ENCODE assay signal across 29 cellular contexts in the genomic region with DNA sequence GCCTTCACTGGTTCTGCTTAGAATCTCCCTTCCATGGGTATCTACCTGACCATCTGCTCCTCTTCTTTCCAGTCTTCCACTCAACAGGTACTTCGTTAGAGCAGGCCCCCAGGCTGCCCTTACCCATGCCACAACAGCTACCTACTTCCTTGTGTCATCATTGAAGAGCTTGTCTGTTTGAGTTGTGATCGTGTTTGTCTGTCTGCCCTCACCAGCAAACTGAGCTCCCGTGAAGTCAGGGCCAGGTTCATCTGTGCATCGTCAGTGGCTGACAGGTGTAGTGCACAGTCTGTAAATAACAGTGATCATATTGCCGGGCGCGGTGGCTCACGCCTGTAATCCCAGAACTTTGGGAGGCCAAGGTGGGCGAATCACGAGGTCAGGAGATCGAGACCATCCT. TPM values are rescaled to one million over a fixed set of nuclear protein-coding genes. Genes with fewer than 3 reads are reported as not detected.
DNase-seq lines count a peak whose midpoint lies in the region; ATAC-seq and TF ChIP-seq lines count a peak whose summit lies in the region.
"Had no signal": no experiment of that assay in that cellular context is flagged by ENCODE, and none has a peak within 500 bp of the region (broad histone marks: within the 10 kb centered on the region; RNA-seq: fewer than 3 reads in every experiment).

No MANE protein-coding gene starts in this region.

- no peaks in the 10 kb centered on the region for H3K27me3 ChIP-seq in mammary epithelial cell (ENCODE audit: insufficient read depth, low read length)
- H3K27me3 ChIP-seq in psoas muscle (ENCODE audit: insufficient read depth in 3 of 3, low read length in 2 of 3): no peaks in the 10 kb centered on the region
- H3K27me3 ChIP-seq: ascending aorta, neutrophil, tibial artery had no signal

- BruUV-seq in MCF 10A (replicated peaks; lab: Mats Ljungman, UMichigan) (no TSS peak), mammary epithelial cell (replicated peaks; lab: Mats Ljungman, UMichigan) (no TSS peak)

- no peak overlapping the region for H2AFZ ChIP-seq in mammary epithelial cell (ENCODE audit: low read depth, low read length)

- DNase-seq in MCF 10A (ENCODE audit: unreplicated experiment) (no peak), mammary epithelial cell (no peak), NCI-H510A (lab: John Stamatoyannopoulos, UW) (peak; percentile 74), psoas muscle (no peak), HCEC 1CT (no peak), pons (ENCODE audit: low spot score) (no peak)
- no peak for DNase-seq in activated naive CD4-positive, alpha-beta T cell treated with anti-CD3 and anti-CD28 coated beads for 36 hours
- DNase-seq: activated CD4-positive, alpha-beta T cell treated with anti-CD3 and anti-CD28 coated beads, Interleukin-2, amount 50 U/mL, for 48 hours; DMS153; effector CD4-positive, alpha-beta T cell; KG1; mesendoderm; MM.1S; NCI-H1417; NCI-H2081 treated with DMSO at 0.1 percent for 48 hours; NCI-H345; stimulated activated CD4-positive, alpha-beta T cell treated with anti-CD3 and anti-CD28 coated beads, Interleukin-12 subunit alpha, Interleukin-12 subunit beta, amount 100 ng/mL, for 4 hours; stimulated activated CD4-positive, alpha-beta T cell treated with anti-CD3 and anti-CD28 coated beads, Interleukin-2, amount 100 ng/mL, for 48 hours; T-helper 2 cell; tibial artery had no signal

- in situ Hi-C loops in mammary epithelial cell (cut with MboI; ENCODE audit: low sequenced_read_pairs in 2 of 2): loop anchor here in 1 of 2 donors (25.0 kb wide), 1 partner anchor 332 kb away; no protein-coding TSS in a partner anchor

- no peak overlapping the region for H3K4me3 ChIP-seq in mammary epithelial cell (replicated peaks in 1 of 3; ENCODE audit: insufficient read depth in 1 of 3, low read depth in 2 of 3, low read length in 3 of 3)
- no peak overlapping the region for H3K4me3 ChIP-seq in psoas muscle
- H3K4me3 ChIP-seq: ascending aorta, tibial artery had no signal

- H3K27ac Mint-ChIP-seq in MCF 10A (ENCODE audit: low read depth, unreplicated experiment): peak overlapping the region; percentile 37
- H3K27ac Mint-ChIP-seq in activated T-helper 17 cell treated with anti-CD3 and anti-CD28 coated beads, Interleukin-2, amount 50 U/mL, for 72 hours: peak overlapping the region; percentile 38
- H3K27ac Mint-ChIP-seq in activated naive CD4-positive, alpha-beta T cell treated with anti-CD3 and anti-CD28 coated beads for 36 hours: no peak overlapping the region
- H3K27ac Mint-ChIP-seq: activated naive CD8-positive, alpha-beta T cell; B cell had no signal

- no peaks in the 10 kb centered on the region for H3K9me3 Mint-ChIP-seq in MCF 10A (ENCODE audit: unreplicated experiment)
- H3K9me3 Mint-ChIP-seq in activated T-helper 17 cell treated with anti-CD3 and anti-CD28 coated beads, Interleukin-2, amount 50 U/mL, for 72 hours: no peaks in the 10 kb centered on the region
- no peaks in the 10 kb centered on the region for H3K9me3 Mint-ChIP-seq in activated naive CD4-positive, alpha-beta T cell treated with anti-CD3 and anti-CD28 coated beads for 36 hours

- dilution Hi-C loops in mammary epithelial cell (cut with HindIII; ENCODE audit: low sequenced_read_pairs): no loop called here

- WGBS in mammary epithelial cell (ENCODE audit: low coverage, missing lambda C conversion rate): 98% methylated on average over 11 of the region's 11 CpGs
- WGBS in psoas muscle, 3 donors: 44 to 59% (median 46%) methylated on average over 11 of the region's 11 CpGs

- no peak for ATAC-seq in activated T-helper 17 cell treated with anti-CD3 and anti-CD28 coated beads, Interleukin-2, amount 50 U/mL, for 72 hours (replicated peaks)
- no peak for ATAC-seq in psoas muscle
- ATAC-seq: activated CD4-positive, CD25-positive, alpha-beta regulatory T cell treated with anti-CD3 and anti-CD28 coated beads, Interleukin-2, amount 50 U/mL, for 24 hours; left lobe of liver; sciatic nerve; SK-N-SH treated with all-trans-retinoic acid at 6 μM for 48 hours had no signal

- H3K4me2 ChIP-seq in mammary epithelial cell (ENCODE audit: insufficient read depth, low read depth, low read length): no peak overlapping the region

- H3K4me1 ChIP-seq in mammary epithelial cell (ENCODE audit: insufficient read depth, low read length): no peaks in the 10 kb centered on the region
- H3K4me1 ChIP-seq in psoas muscle: peaks cover 63% of the 10 kb centered on the region

- H3K4me3 Mint-ChIP-seq in MCF 10A (ENCODE audit: unreplicated experiment): no peak overlapping the region
- H3K4me3 Mint-ChIP-seq in activated T-helper 17 cell treated with anti-CD3 and anti-CD28 coated beads, Interleukin-2, amount 50 U/mL, for 72 hours: no peak overlapping the region
- no peak overlapping the region for H3K4me3 Mint-ChIP-seq in activated naive CD4-positive, alpha-beta T cell treated with anti-CD3 and anti-CD28 coated beads for 36 hours
- H3K4me3 Mint-ChIP-seq: activated naive CD8-positive, alpha-beta T cell; B cell had no signal

- intact Hi-C loops in MCF 10A (cut with micrococcal nuclease): no loop called here
- intact Hi-C loops in mammary epithelial cell (cut with micrococcal nuclease): loop anchor here (5.0 kb wide), 1 partner anchor 83 kb away; the partner anchor contains the start of genes CCT6A and PSPH
- intact Hi-C loops in psoas muscle (cut with DNase I): loop anchor here in 1 of 2 donors (10.0 kb wide), 1 partner anchor 605 kb away; the partner anchor contains the start of gene LANCL2
- intact Hi-C loops in activated naive CD4-positive, alpha-beta T cell treated with anti-CD3 and anti-CD28 coated beads for 36 hours (cut with micrococcal nuclease): loop anchor here (10.0 kb wide), 3 partner anchors 225 to 1215 kb away; partner anchors contain the start of gene SEC61G

- H3K27ac ChIP-seq in mammary epithelial cell (ENCODE audit: insufficient read depth, low read depth, low read length) (no peak overlapping the region), psoas muscle (peak overlapping the region; percentile 89)
- H3K27ac ChIP-seq: ascending aorta, neutrophil, tibial artery had no signal

- H3K36me3 Mint-ChIP-seq in MCF 10A (ENCODE audit: insufficient read depth, unreplicated experiment): peaks cover 22% of the 10 kb centered on the region
- H3K36me3 Mint-ChIP-seq in activated T-helper 17 cell treated with anti-CD3 and anti-CD28 coated beads, Interleukin-2, amount 50 U/mL, for 72 hours (ENCODE audit: low read depth): peaks cover 19% of the 10 kb centered on the region
- peaks cover 17% of the 10 kb centered on the region for H3K36me3 Mint-ChIP-seq in activated naive CD4-positive, alpha-beta T cell treated with anti-CD3 and anti-CD28 coated beads for 36 hours (ENCODE audit: low read depth)

- peaks cover 17% of the 10 kb centered on the region for H3K4me1 Mint-ChIP-seq in MCF 10A (ENCODE audit: insufficient read depth, unreplicated experiment)
- peaks cover 26% of the 10 kb centered on the region for H3K4me1 Mint-ChIP-seq in activated T-helper 17 cell treated with anti-CD3 and anti-CD28 coated beads, Interleukin-2, amount 50 U/mL, for 72 hours
- peaks cover 38% of the 10 kb centered on the region for H3K4me1 Mint-ChIP-seq in activated naive CD4-positive, alpha-beta T cell treated with anti-CD3 and anti-CD28 coated beads for 36 hours (ENCODE audit: low read depth)

- CTCF ChIA-PET in MCF 10A (lab: Yijun Ruan, JAX) (interaction anchor here (0.6 kb wide), 1 partner anchor 824 kb away, joined by 3 read pairs; no protein-coding TSS in a partner anchor), mammary epithelial cell (lab: Charles Lee; ENCODE audit: low non-redundant PET) (no interaction called here)
- CTCF ChIA-PET in activated naive CD4-positive, alpha-beta T cell treated with anti-CD3 and anti-CD28 coated beads for 36 hours (lab: Charles Lee): interaction anchor here (0.6 kb wide), 1 partner anchor 327 kb away, joined by 3 read pairs; no protein-coding TSS in a partner anchor

- no peak for TF ChIP-seq CTCF in MCF 10A (IDR thresholded peaks at IDR 0.05; ENCODE audit: unreplicated experiment)
- TF ChIP-seq CTCF in mammary epithelial cell (conservative IDR thresholded peaks at IDR 0.05 in 1 of 2, IDR thresholded peaks at IDR 0.05 in 1 of 2; ENCODE audit: extremely low read depth in 1 of 2, insufficient read depth in 1 of 2, low read depth in 1 of 2, low read length in 2 of 2): no peak
- TF ChIP-seq CTCF in psoas muscle (IDR thresholded peaks at IDR 0.05): no peak

- H3K9me3 ChIP-seq in mammary epithelial cell (replicated peaks; ENCODE audit: insufficient read depth, low read length) (no peaks in the 10 kb centered on the region), psoas muscle (no peaks in the 10 kb centered on the region)
- H3K9me3 ChIP-seq: ascending aorta, neutrophil, tibial artery had no signal

- no peak overlapping the region for H3K9ac ChIP-seq in mammary epithelial cell (ENCODE audit: insufficient read depth, low read length)

- POLR2A ChIA-PET in MCF 10A (lab: Yijun Ruan, JAX): no interaction called here

- H3K36me3 ChIP-seq in mammary epithelial cell (ENCODE audit: insufficient read depth, low read length): peaks cover 1% of the 10 kb centered on the region
- no peaks in the 10 kb centered on the region for H3K36me3 ChIP-seq in psoas muscle (ENCODE audit: insufficient read depth in 1 of 2, low read depth in 1 of 2)
- H3K36me3 ChIP-seq: neutrophil had no signal

- peaks cover 33% of the 10 kb centered on the region for H3K79me2 ChIP-seq in mammary epithelial cell (ENCODE audit: insufficient read depth, low read length)

- no peaks in the 10 kb centered on the region for H4K20me1 ChIP-seq in mammary epithelial cell (ENCODE audit: insufficient read depth, low read length)

- no peaks in the 10 kb centered on the region for H3K27me3 Mint-ChIP-seq in MCF 10A (ENCODE audit: insufficient read depth, unreplicated experiment)
- no peaks in the 10 kb centered on the region for H3K27me3 Mint-ChIP-seq in activated T-helper 17 cell treated with anti-CD3 and anti-CD28 coated beads, Interleukin-2, amount 50 U/mL, for 72 hours
- no peaks in the 10 kb centered on the region for H3K27me3 Mint-ChIP-seq in activated naive CD4-positive, alpha-beta T cell treated with anti-CD3 and anti-CD28 coated beads for 36 hours (ENCODE audit: low read depth)
- H3K27me3 Mint-ChIP-seq: activated naive CD8-positive, alpha-beta T cell; B cell had no signal

RNA-seq across cellular contexts. Expression of gene NIPSNAP2, which starts 5.0 kb away (rescaled TPM):
- 57.9 and 62.8 TPM in 2 replicates for total RNA-seq in MCF 10A (2022)
- 10 to 100 TPM; 56.5 to 60.7 TPM for total RNA-seq in mammary epithelial cell
- polyA plus RNA-seq in mammary epithelial cell: 36.4 TPM
- polyA minus RNA-seq in mammary epithelial cell: 97.2 TPM
- total RNA-seq in activated T-helper 17 cell treated with anti-CD3 and anti-CD28 coated beads, Interleukin-2, amount 50 U/mL, for 72 hours: 10 to 100 TPM; 36.6 to 57.3 TPM
- total RNA-seq in psoas muscle: 100 to 1,000 TPM; 230 to 302 (median 270) TPM
- 100 to 1,000 TPM; 119 to 290 (median 260) TPM for polyA plus RNA-seq in psoas muscle
- 10 to 100 TPM; 57.3 to 57.6 TPM for total RNA-seq in activated naive CD4-positive, alpha-beta T cell treated with anti-CD3 and anti-CD28 coated beads for 36 hours

RNA-seq across cellular contexts. Expression of gene MRPS17, which starts 17.7 kb away (rescaled TPM):
- total RNA-seq in MCF 10A (2022) (31.0 and 36.9 TPM in 2 replicates), mammary epithelial cell (10 to 100 TPM; 21.8 to 33.8 TPM), psoas muscle (10 to 100 TPM; 23.8 to 34.6 (median 26.5) TPM)
- polyA plus RNA-seq in mammary epithelial cell (25.1 TPM), psoas muscle (10 to 100 TPM; 29.8 to 45.4 (median 31.9) TPM)
- 0.47 TPM for polyA minus RNA-seq in mammary epithelial cell
- 10 to 100 TPM; 12.4 to 23.6 TPM for total RNA-seq in activated T-helper 17 cell treated with anti-CD3 and anti-CD28 coated beads, Interleukin-2, amount 50 U/mL, for 72 hours
- 10 to 100 TPM; 17.3 to 18.7 TPM for total RNA-seq in activated naive CD4-positive, alpha-beta T cell treated with anti-CD3 and anti-CD28 coated beads for 36 hours
